In genomic region chr1:24151175-24151533, GRCh38 we compare ENCODE assay signal across 10 cellular contexts. TPM values are rescaled to one million over a fixed set of nuclear protein-coding genes. Genes with fewer than 3 reads are reported as not detected.
DNase-seq lines count a peak whose midpoint lies in the region; ATAC-seq, FAIRE-seq and TF ChIP-seq lines count a peak whose summit lies in the region.
"Had no signal": no experiment of that assay in that cellular context is flagged by ENCODE, and none has a peak within 500 bp of the region (broad histone marks: within the 10 kb centered on the region; RNA-seq: fewer than 3 reads in every experiment).

No MANE protein-coding gene starts in this region.

- in situ Hi-C loops in GM13977 (cut with MboI; ENCODE audit: low pct_unique_long_range_greater_than_20kb, low sequenced_read_pairs, unreplicated experiment) = no loop called here

- intact Hi-C loops in breast epithelium (cut with DNase I; ENCODE audit: low total_unique reads) = no loop called here
- intact Hi-C loops in naive thymus-derived CD4-positive, alpha-beta T cell (cut with micrococcal nuclease) = loop anchor here (2.0 to 5.0 kb wide), 3 partner anchors 36 to 680 kb away; partner anchors contain the start of genes IFNLR1 (in 2 of the 2) and SRSF10 (in 1 of the 2)

- DNase-seq in GM12891 (ENCODE audit: insufficient read length, low spot score) (no peak), NCI-H2171 (lab: John Stamatoyannopoulos, UW) (peak; percentile 96), breast epithelium (ENCODE audit: low spot score in 2 of 2) (peak in 1 of 2 donors; percentile 92), foreskin fibroblast (no peak), GM13977 (ENCODE audit: low spot score) (no peak)
- peak in 2 of 9 donors; percentile 4 to 10 for DNase-seq in naive thymus-derived CD4-positive, alpha-beta T cell

- no peak for ATAC-seq in naive thymus-derived CD4-positive, alpha-beta T cell
- no peak for ATAC-seq in HG03196 (IDR thresholded peaks at IDR 0.05; ENCODE audit: unreplicated experiment)
- no peak for ATAC-seq in GM18519 (IDR thresholded peaks at IDR 0.05; ENCODE audit: low FRiP score, unreplicated experiment)

- TF ChIP-seq CTCF in breast epithelium (IDR thresholded peaks at IDR 0.05) (no peak), foreskin fibroblast (IDR thresholded peaks at IDR 0.05; ENCODE audit: low read depth, low read length) (no peak), GM13977 (IDR thresholded peaks at IDR 0.05; ENCODE audit: extremely low read depth, insufficient read depth, missing control alignments) (no peak)

- H3K4me3 ChIP-seq in breast epithelium (peak overlapping the region in 2 of 3 donors; percentile 34 to 49), foreskin fibroblast (ENCODE audit: low read depth in 1 of 2, low read length in 2 of 2) (no peak overlapping the region)
- no peak overlapping the region for H3K4me3 ChIP-seq in naive thymus-derived CD4-positive, alpha-beta T cell (ENCODE audit: low read length)

- H3K27me3 ChIP-seq in breast epithelium = no peaks in the 10 kb centered on the region
- no peaks in the 10 kb centered on the region for H3K27me3 ChIP-seq in naive thymus-derived CD4-positive, alpha-beta T cell (ENCODE audit: control insufficient read depth in 2 of 2, insufficient read depth in 2 of 2, low read length in 2 of 2)

- peak overlapping the region; percentile 76 to 87 for H3K27ac ChIP-seq in breast epithelium
- H3K27ac ChIP-seq in naive thymus-derived CD4-positive, alpha-beta T cell (ENCODE audit: low read depth, low read length) = no peak overlapping the region

- FAIRE-seq in GM12891 (lab: Jason Lieb, UNC) = peak; percentile 9

- POLR2A ChIA-PET in naive thymus-derived CD4-positive, alpha-beta T cell (lab: Charles Lee) = no interaction called here

- peak overlapping the region; percentile 32 to 82 (median 71) for H3K4me3 Mint-ChIP-seq in naive thymus-derived CD4-positive, alpha-beta T cell
- H3K4me3 Mint-ChIP-seq: dendritic cell treated with granulocyte-macrophage colony-stimulating factor and Interleukin-4, amounts not matched to agents 40 ng/mL and 50 ng/mL, for 4 days had no signal

- no peaks in the 10 kb centered on the region for H3K36me3 Mint-ChIP-seq in naive thymus-derived CD4-positive, alpha-beta T cell

- TF ChIP-seq POLR2A in GM12891 (IDR thresholded peaks at IDR 0.05; ENCODE audit: low read depth, low read length) = no peak
- TF ChIP-seq POLR2A in breast epithelium (IDR thresholded peaks at IDR 0.05) = no peak

- no peaks in the 10 kb centered on the region for H3K9me3 Mint-ChIP-seq in naive thymus-derived CD4-positive, alpha-beta T cell
- H3K9me3 Mint-ChIP-seq: dendritic cell treated with granulocyte-macrophage colony-stimulating factor and Interleukin-4, amounts not matched to agents 40 ng/mL and 50 ng/mL, for 4 days; stimulated activated naive CD8-positive, alpha-beta T cell treated with anti-CD3 and anti-CD28 coated beads, Interleukin-15, Interleukin-2, amounts not matched to agents 100 ng/mL and 50 ng/mL, for 24 hours had no signal

- peaks cover 27 to 51% (median 39%) of the 10 kb centered on the region in 5 donors for H3K27me3 Mint-ChIP-seq in naive thymus-derived CD4-positive, alpha-beta T cell

- no peaks in the 10 kb centered on the region for H3K9me3 ChIP-seq in breast epithelium
- no peaks in the 10 kb centered on the region for H3K9me3 ChIP-seq in naive thymus-derived CD4-positive, alpha-beta T cell (ENCODE audit: control insufficient read depth in 2 of 3, low read length in 3 of 3)

- H3K36me3 ChIP-seq in breast epithelium = no peaks in the 10 kb centered on the region
- no peaks in the 10 kb centered on the region for H3K36me3 ChIP-seq in naive thymus-derived CD4-positive, alpha-beta T cell (ENCODE audit: control insufficient read depth in 2 of 3, insufficient read depth in 3 of 3, low read length in 3 of 3)

- CTCF ChIA-PET in naive thymus-derived CD4-positive, alpha-beta T cell (lab: Charles Lee) = interaction anchor here (0.6 to 2.7 kb wide), 5 partner anchors 43 to 422 kb away, joined by 3 to 30 read pairs (median 5); no protein-coding TSS in a partner anchor

- H3K27ac Mint-ChIP-seq in naive thymus-derived CD4-positive, alpha-beta T cell = peak overlapping the region in 1 of 9 donors; percentile 9
- H3K27ac Mint-ChIP-seq: dendritic cell treated with granulocyte-macrophage colony-stimulating factor and Interleukin-4, amounts not matched to agents 40 ng/mL and 50 ng/mL, for 4 days; stimulated activated naive CD8-positive, alpha-beta T cell treated with anti-CD3 and anti-CD28 coated beads, Interleukin-15, Interleukin-2, amounts not matched to agents 100 ng/mL and 50 ng/mL, for 24 hours had no signal

- no peaks in the 10 kb centered on the region for H3K4me1 ChIP-seq in breast epithelium
- peaks cover 4 to 10% of the 10 kb centered on the region in 2 donors for H3K4me1 ChIP-seq in naive thymus-derived CD4-positive, alpha-beta T cell (ENCODE audit: control insufficient read depth in 2 of 2, insufficient read depth in 2 of 2, low read length in 2 of 2)

- peaks cover 9 to 18% (median 14%) of the 10 kb centered on the region in 7 donors for H3K4me1 Mint-ChIP-seq in naive thymus-derived CD4-positive, alpha-beta T cell

TF ChIP-seq in GM12891, 5 proteins besides CTCF, POLR2A, EP300 and RAD21:
- no peak for TF ChIP-seq PAX5 (IDR thresholded peaks at IDR 0.05; ENCODE audit: insufficient read depth, low read length, severe bottlenecking)
- TF ChIP-seq SPI1 (IDR thresholded peaks at IDR 0.05; ENCODE audit: low read depth, low read length) = no peak
- no peak for TF ChIP-seq POLR2AphosphoS5 (IDR thresholded peaks at IDR 0.05; ENCODE audit: low read depth, low read length)
- no peak for TF ChIP-seq POU2F2 (IDR thresholded peaks at IDR 0.05; ENCODE audit: low read depth, low read length)
TF ChIP-seq in GM12891: peak in this region for 0.

RNA-seq across cellular contexts. Expression of gene IL22RA1, which starts 8.2 kb away (rescaled TPM):
- polyA plus RNA-seq in GM12891 (2012; ENCODE audit: low read depth, missing spikeins) = not detected
- under 1 TPM in 2 of 3 donors, not detected in 1; 0.73 to 0.98 TPM for total RNA-seq in breast epithelium
- total RNA-seq in naive thymus-derived CD4-positive, alpha-beta T cell = not detected
- not detected for polyA plus RNA-seq in naive thymus-derived CD4-positive, alpha-beta T cell

RNA-seq across cellular contexts. Expression of gene IFNLR1, which starts 35.9 kb away (rescaled TPM):
- 2.3 TPM for polyA plus RNA-seq in GM12891 (2012; ENCODE audit: low read depth, missing spikeins)
- 10 to 100 TPM in 1 of 3 donors, 1 to 10 TPM in 1, under 1 TPM in 1; under 0.01 to 10.7 (median 3.9) TPM for total RNA-seq in breast epithelium
- total RNA-seq in naive thymus-derived CD4-positive, alpha-beta T cell = 1 to 10 TPM; 1.0 to 3.9 (median 2.6) TPM
- polyA plus RNA-seq in naive thymus-derived CD4-positive, alpha-beta T cell = under 1 TPM; 0.08 to 0.75 TPM

RNA-seq across cellular contexts. Expression of gene MYOM3, which starts 39.2 kb away (rescaled TPM):
- not detected for polyA plus RNA-seq in GM12891 (2012; ENCODE audit: low read depth, missing spikeins)
- under 1 TPM; 0.32 to 0.98 (median 0.59) TPM for total RNA-seq in breast epithelium
- total RNA-seq in naive thymus-derived CD4-positive, alpha-beta T cell = not detected
- not detected for polyA plus RNA-seq in naive thymus-derived CD4-positive, alpha-beta T cell

Comparison
In these comparisons a context has a peak if more than half of its experiments do, and no peak if none do; other contexts are left out.
1. H3K4me3 ChIP-seq: peak in breast epithelium (2 of 3); none in naive thymus-derived CD4-positive, alpha-beta T cell (single experiment) and foreskin fibroblast (0 of 2).